19 cellular contexts compared by ENCODE assay signal in genomic region chr4:36921474-36922220, GRCh38.
"Had no signal": no experiment of that assay in that cellular context is flagged by ENCODE, and none has a peak within 500 bp of the region (broad histone marks: within the 10 kb centered on the region; RNA-seq: fewer than 3 reads in every experiment).

No MANE protein-coding gene starts in this region.

- H3K27ac Mint-ChIP-seq: naive thymus-derived CD4-positive, alpha-beta T cell; type B pancreatic cell had no signal

- H3K9me3 ChIP-seq: esophagus squamous epithelium, right atrium auricular region, sigmoid colon, suprapubic skin, thyroid gland had no signal

- H3K36me3 ChIP-seq: esophagus squamous epithelium, right atrium auricular region, sigmoid colon, suprapubic skin, thyroid gland had no signal

- H3K27me3 ChIP-seq: esophagus squamous epithelium, hepatocyte, right atrium auricular region, sigmoid colon, suprapubic skin, thyroid gland had no signal

- H3K27me3 Mint-ChIP-seq: type B pancreatic cell had no signal

- H3K27ac ChIP-seq: epithelial cell of prostate, esophagus squamous epithelium, hepatocyte, right atrium auricular region, sigmoid colon, suprapubic skin, thyroid gland had no signal

- H3K4me3 Mint-ChIP-seq: naive thymus-derived CD4-positive, alpha-beta T cell; type B pancreatic cell had no signal

- H3K4me3 ChIP-seq: esophagus squamous epithelium, hepatocyte, lung, right atrium auricular region, sigmoid colon, suprapubic skin, thyroid gland had no signal

- H3K9me3 Mint-ChIP-seq: type B pancreatic cell had no signal

- H3K36me3 Mint-ChIP-seq: naive thymus-derived CD4-positive, alpha-beta T cell; type B pancreatic cell had no signal

- ATAC-seq: left colon; left ventricle myocardium superior; naive thymus-derived CD4-positive, alpha-beta T cell had no signal

- H3K4me1 ChIP-seq: esophagus squamous epithelium, right atrium auricular region, sigmoid colon, suprapubic skin, thyroid gland had no signal

- DNase-seq: effector memory CD4-positive, alpha-beta T cell; esophagus squamous epithelium; foreskin melanocyte; head of caudate nucleus; left colon; left ventricle myocardium superior; naive thymus-derived CD4-positive, alpha-beta T cell; posterior cingulate gyrus; sigmoid colon; small intestine; stimulated activated CD4-positive, alpha-beta T cell treated with anti-CD3 and anti-CD28 coated beads, Interleukin-12 subunit alpha, Interleukin-12 subunit beta, amount 100 ng/mL, for 4 hours; stimulated activated naive CD4-positive, alpha-beta T cell; thyroid gland had no signal
